ENCODE assay signal across 1 cellular context in genomic region chr11:62001450-62002178, GRCh38.
TF ChIP-seq lines count a peak whose summit lies in the region.

No MANE protein-coding gene starts in this region.

TF ChIP-seq in HepG2, 621 proteins besides CTCF, POLR2A, EP300 and RAD21 (continued from another document and continues in another):
- no peak for TF ChIP-seq AKNA (CRISPR knock-in tag; IDR thresholded peaks at IDR 0.05; ENCODE audit: borderline replicate concordance)
- TF ChIP-seq ZMYM4 (CRISPR knock-in tag; IDR thresholded peaks at IDR 0.05), result peak; percentile 47
- TF ChIP-seq NBN (conservative IDR thresholded peaks at IDR 0.05), result no peak
- TF ChIP-seq ZNF747 (CRISPR knock-in tag; IDR thresholded peaks at IDR 0.05; ENCODE audit: borderline replicate concordance), result no peak
- TF ChIP-seq ZNF580 (CRISPR knock-in tag; IDR thresholded peaks at IDR 0.05; ENCODE audit: borderline replicate concordance, low read depth), result no peak
- TF ChIP-seq KLF9 (CRISPR knock-in tag; IDR thresholded peaks at IDR 0.05; ENCODE audit: low read depth), result no peak
- no peak for TF ChIP-seq RNF2 (conservative IDR thresholded peaks at IDR 0.05; ENCODE audit: low read depth)
- no peak for TF ChIP-seq NCOA5 (CRISPR knock-in tag; IDR thresholded peaks at IDR 0.05)
- TF ChIP-seq MED8 (CRISPR knock-in tag; IDR thresholded peaks at IDR 0.05; ENCODE audit: insufficient replicate concordance), result peak; percentile 27
- TF ChIP-seq MTA3 (CRISPR knock-in tag; IDR thresholded peaks at IDR 0.05), result no peak
- TF ChIP-seq ZNF629 (CRISPR knock-in tag; conservative IDR thresholded peaks at IDR 0.05), result no peak
- TF ChIP-seq ERF (CRISPR knock-in tag; IDR thresholded peaks at IDR 0.05), result peak; percentile 58; the same call in 1 of the 2 replicates
- no peak for TF ChIP-seq BRCA1 (CRISPR knock-in tag; IDR thresholded peaks at IDR 0.05)
- TF ChIP-seq ZNF124 (CRISPR knock-in tag; IDR thresholded peaks at IDR 0.05), result peak; percentile 55; the same call in 1 of the 2 replicates
- 0 out of 2 replicates have a peak, but pooled peaks have one; percentile 44 for TF ChIP-seq ZFP82 (CRISPR knock-in tag; IDR thresholded peaks at IDR 0.05; ENCODE audit: borderline replicate concordance)
- no peak for TF ChIP-seq JUNB (CRISPR knock-in tag; IDR thresholded peaks at IDR 0.05; ENCODE audit: borderline replicate concordance)
- no peak for TF ChIP-seq SNAPC2 (CRISPR knock-in tag; IDR thresholded peaks at IDR 0.05)
- TF ChIP-seq SNAPC4 (CRISPR knock-in tag; IDR thresholded peaks at IDR 0.05), result peak; percentile 89; the same call in 1 of the 2 replicates
- TF ChIP-seq NCOA1 (CRISPR knock-in tag; IDR thresholded peaks at IDR 0.05), result no peak
- TF ChIP-seq ZNF317 (CRISPR knock-in tag; IDR thresholded peaks at IDR 0.05), result no peak
- TF ChIP-seq KMT2B (CRISPR knock-in tag; IDR thresholded peaks at IDR 0.05), result peak; percentile 41
- no peak for TF ChIP-seq ESRRA (CRISPR knock-in tag; IDR thresholded peaks at IDR 0.05; ENCODE audit: low read depth)
- TF ChIP-seq ZBTB20 (CRISPR knock-in tag; IDR thresholded peaks at IDR 0.05; ENCODE audit: borderline replicate concordance, low read depth), result no peak
- no peak for TF ChIP-seq HMGXB3 (CRISPR knock-in tag; IDR thresholded peaks at IDR 0.05; ENCODE audit: borderline replicate concordance)
- TF ChIP-seq SMAD3 (CRISPR knock-in tag; IDR thresholded peaks at IDR 0.05), result peak; percentile 84; the same call in 1 of the 2 replicates
- TF ChIP-seq MED13 (CRISPR knock-in tag; IDR thresholded peaks at IDR 0.05), result no peak; the same call in 1 of the 2 replicates
- TF ChIP-seq NFE2L1 (CRISPR knock-in tag; IDR thresholded peaks at IDR 0.05; ENCODE audit: borderline replicate concordance), result no peak
- TF ChIP-seq NR2F6 (IDR thresholded peaks at IDR 0.05), result peak; percentile 21
- TF ChIP-seq NR2F6 (CRISPR knock-in tag; IDR thresholded peaks at IDR 0.05), result peak; percentile 31
- no peak for TF ChIP-seq ZNF513 (CRISPR knock-in tag; conservative IDR thresholded peaks at IDR 0.05)
- no peak for TF ChIP-seq ZNF879 (CRISPR knock-in tag; IDR thresholded peaks at IDR 0.05)
- TF ChIP-seq ZNF891 (CRISPR knock-in tag; IDR thresholded peaks at IDR 0.05), result no peak
- 0 out of 2 replicates have a peak, but pooled peaks have one; percentile 43 for TF ChIP-seq KDM6A (CRISPR knock-in tag; IDR thresholded peaks at IDR 0.05; ENCODE audit: low read depth)
- no peak for TF ChIP-seq NFYC (CRISPR knock-in tag; IDR thresholded peaks at IDR 0.05)
- no peak for TF ChIP-seq SETDB1 (CRISPR knock-in tag; IDR thresholded peaks at IDR 0.05; ENCODE audit: borderline replicate concordance)
- no peak for TF ChIP-seq ZNF549 (CRISPR knock-in tag; IDR thresholded peaks at IDR 0.05)
- peak; percentile 68; the same call in 1 of the 2 replicates for TF ChIP-seq PITX1 (CRISPR knock-in tag; IDR thresholded peaks at IDR 0.05)
- peak; percentile 29; the same call in 1 of the 2 replicates for TF ChIP-seq ZIK1 (CRISPR knock-in tag; IDR thresholded peaks at IDR 0.05; ENCODE audit: borderline replicate concordance, low read depth)
- TF ChIP-seq NFIC (IDR thresholded peaks at IDR 0.05; ENCODE audit: low read length), result peak; percentile 87
- TF ChIP-seq KDM2A (CRISPR knock-in tag; IDR thresholded peaks at IDR 0.05; ENCODE audit: borderline replicate concordance, low read depth), result 0 out of 2 replicates have a peak, but pooled peaks have one; percentile 42
- TF ChIP-seq AHDC1 (CRISPR knock-in tag; IDR thresholded peaks at IDR 0.05; ENCODE audit: borderline replicate concordance), result peak; percentile 62; the same call in 1 of the 2 replicates
- TF ChIP-seq MTA1 (CRISPR knock-in tag; IDR thresholded peaks at IDR 0.05; ENCODE audit: borderline replicate concordance), result no peak
- TF ChIP-seq SOX6 (IDR thresholded peaks at IDR 0.05), result no peak
- TF ChIP-seq SOX6 (CRISPR knock-in tag; IDR thresholded peaks at IDR 0.05), result peak; percentile 86
